In genomic region chr17:17841620-17842025, GRCh38 we compare ENCODE assay signal across 1 cellular context.
TF ChIP-seq lines count a peak whose summit lies in the region.

No MANE protein-coding gene starts in this region.

TF ChIP-seq in GM23338, 12 proteins besides CTCF, POLR2A, EP300 and RAD21 (continued from another document):
- TF ChIP-seq, protein P1, sequence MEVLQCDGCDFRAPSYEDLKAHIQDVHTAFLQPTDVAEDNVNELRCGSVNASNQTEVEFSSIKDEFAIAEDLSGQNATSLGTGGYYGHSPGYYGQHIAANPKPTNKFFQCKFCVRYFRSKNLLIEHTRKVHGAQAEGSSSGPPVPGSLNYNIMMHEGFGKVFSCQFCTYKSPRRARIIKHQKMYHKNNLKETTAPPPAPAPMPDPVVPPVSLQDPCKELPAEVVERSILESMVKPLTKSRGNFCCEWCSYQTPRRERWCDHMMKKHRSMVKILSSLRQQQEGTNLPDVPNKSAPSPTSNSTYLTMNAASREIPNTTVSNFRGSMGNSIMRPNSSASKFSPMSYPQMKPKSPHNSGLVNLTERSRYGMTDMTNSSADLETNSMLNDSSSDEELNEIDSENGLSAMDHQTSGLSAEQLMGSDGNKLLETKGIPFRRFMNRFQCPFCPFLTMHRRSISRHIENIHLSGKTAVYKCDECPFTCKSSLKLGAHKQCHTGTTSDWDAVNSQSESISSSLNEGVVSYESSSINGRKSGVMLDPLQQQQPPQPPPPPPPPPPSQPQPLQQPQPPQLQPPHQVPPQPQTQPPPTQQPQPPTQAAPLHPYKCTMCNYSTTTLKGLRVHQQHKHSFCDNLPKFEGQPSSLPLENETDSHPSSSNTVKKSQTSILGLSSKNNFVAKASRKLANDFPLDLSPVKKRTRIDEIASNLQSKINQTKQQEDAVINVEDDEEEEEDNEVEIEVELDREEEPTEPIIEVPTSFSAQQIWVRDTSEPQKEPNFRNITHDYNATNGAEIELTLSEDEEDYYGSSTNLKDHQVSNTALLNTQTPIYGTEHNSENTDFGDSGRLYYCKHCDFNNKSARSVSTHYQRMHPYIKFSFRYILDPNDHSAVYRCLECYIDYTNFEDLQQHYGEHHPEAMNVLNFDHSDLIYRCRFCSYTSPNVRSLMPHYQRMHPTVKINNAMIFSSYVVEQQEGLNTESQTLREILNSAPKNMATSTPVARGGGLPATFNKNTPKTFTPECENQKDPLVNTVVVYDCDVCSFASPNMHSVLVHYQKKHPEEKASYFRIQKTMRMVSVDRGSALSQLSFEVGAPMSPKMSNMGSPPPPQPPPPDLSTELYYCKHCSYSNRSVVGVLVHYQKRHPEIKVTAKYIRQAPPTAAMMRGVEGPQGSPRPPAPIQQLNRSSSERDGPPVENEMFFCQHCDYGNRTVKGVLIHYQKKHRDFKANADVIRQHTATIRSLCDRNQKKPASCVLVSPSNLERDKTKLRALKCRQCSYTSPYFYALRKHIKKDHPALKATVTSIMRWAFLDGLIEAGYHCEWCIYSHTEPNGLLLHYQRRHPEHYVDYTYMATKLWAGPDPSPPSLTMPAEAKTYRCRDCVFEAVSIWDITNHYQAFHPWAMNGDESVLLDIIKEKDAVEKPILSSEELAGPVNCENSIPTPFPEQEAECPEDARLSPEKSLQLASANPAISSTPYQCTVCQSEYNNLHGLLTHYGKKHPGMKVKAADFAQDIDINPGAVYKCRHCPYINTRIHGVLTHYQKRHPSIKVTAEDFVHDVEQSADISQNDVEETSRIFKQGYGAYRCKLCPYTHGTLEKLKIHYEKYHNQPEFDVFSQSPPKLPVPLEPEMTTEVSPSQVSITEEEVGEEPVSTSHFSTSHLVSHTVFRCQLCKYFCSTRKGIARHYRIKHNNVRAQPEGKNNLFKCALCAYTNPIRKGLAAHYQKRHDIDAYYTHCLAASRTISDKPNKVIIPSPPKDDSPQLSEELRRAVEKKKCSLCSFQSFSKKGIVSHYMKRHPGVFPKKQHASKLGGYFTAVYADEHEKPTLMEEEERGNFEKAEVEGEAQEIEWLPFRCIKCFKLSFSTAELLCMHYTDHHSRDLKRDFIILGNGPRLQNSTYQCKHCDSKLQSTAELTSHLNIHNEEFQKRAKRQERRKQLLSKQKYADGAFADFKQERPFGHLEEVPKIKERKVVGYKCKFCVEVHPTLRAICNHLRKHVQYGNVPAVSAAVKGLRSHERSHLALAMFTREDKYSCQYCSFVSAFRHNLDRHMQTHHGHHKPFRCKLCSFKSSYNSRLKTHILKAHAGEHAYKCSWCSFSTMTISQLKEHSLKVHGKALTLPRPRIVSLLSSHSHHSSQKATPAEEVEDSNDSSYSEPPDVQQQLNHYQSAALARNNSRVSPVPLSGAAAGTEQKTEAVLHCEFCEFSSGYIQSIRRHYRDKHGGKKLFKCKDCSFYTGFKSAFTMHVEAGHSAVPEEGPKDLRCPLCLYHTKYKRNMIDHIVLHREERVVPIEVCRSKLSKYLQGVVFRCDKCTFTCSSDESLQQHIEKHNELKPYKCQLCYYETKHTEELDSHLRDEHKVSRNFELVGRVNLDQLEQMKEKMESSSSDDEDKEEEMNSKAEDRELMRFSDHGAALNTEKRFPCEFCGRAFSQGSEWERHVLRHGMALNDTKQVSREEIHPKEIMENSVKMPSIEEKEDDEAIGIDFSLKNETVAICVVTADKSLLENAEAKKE (CRISPR knock-in tag; IDR thresholded peaks at IDR 0.05), result no peak
- no peak for TF ChIP-seq ETS1 (IDR thresholded peaks at IDR 0.05)
- TF ChIP-seq POLR2AphosphoS5 (IDR thresholded peaks at IDR 0.05; ENCODE audit: low read depth), result no peak
